In the genomic region with DNA sequence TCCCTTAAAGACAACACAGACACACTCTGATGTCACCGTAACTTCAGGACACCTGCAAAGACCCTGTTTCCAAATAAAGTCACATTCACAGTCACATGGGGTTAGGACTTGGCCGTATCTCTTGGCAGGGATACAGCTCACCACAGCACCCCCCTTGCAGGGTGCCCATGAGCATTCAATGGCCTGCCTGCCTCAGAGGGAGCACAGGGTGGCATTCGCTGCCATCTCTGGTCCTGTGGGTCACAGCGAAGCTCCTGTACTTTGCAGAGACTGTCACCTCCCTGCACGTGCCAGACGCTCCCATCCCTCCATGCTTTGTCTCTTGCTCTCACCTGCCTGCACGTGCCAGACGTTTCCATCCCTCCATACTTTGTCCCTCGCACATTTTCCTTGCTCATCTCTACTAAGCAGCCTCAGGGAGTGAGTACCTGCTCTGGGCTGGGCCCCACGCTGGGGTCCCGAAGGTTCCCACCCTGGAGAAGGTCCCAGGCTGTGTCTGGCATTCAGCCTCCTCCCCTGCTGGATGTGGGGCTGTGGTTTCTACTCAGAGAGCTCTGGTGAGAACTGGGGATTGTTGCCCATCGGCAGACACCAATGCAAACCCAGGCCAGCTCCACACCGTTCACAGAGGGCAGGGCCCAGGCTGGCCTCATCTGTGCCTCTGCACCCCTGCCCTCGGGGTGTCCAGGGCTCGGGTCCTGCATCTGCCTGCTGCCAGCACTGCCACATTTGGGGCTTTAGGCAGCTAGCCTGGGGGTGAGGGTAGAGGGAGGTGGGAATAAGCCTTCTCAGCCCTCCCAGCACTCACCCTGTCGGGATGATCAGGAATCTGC, we compare ENCODE assay signal across 16 cellular contexts. TPM values are rescaled to one million over a fixed set of nuclear protein-coding genes. Genes with fewer than 3 reads are reported as not detected.
"Had no signal": no experiment of that assay in that cellular context is flagged by ENCODE, and none has a peak within 500 bp of the region (broad histone marks: within the 10 kb centered on the region; RNA-seq: fewer than 3 reads in every experiment).

No MANE protein-coding gene starts in this region.

- H3K9me3 ChIP-seq: esophagus squamous epithelium had no signal

- H3K27me3 ChIP-seq: esophagus squamous epithelium had no signal

- H3K4me1 Mint-ChIP-seq: activated CD4-positive, alpha-beta memory T cell treated with anti-CD3 and anti-CD28 coated beads, Interleukin-2, amount 10 ng/mL, durations not matched to agents 7 days and 5 days; activated naive CD4-positive, alpha-beta T cell treated with anti-CD3 and anti-CD28 coated beads, Interleukin-2, amount 10 ng/mL, durations not matched to agents 7 days and 5 days; WTC11 had no signal

- ATAC-seq: left colon, sciatic nerve, WTC11 had no signal

- H3K36me3 ChIP-seq: esophagus squamous epithelium had no signal

- H3K4me3 Mint-ChIP-seq: activated CD4-positive, alpha-beta memory T cell treated with anti-CD3 and anti-CD28 coated beads, Interleukin-2, amount 10 ng/mL, durations not matched to agents 7 days and 5 days; activated naive CD4-positive, alpha-beta T cell treated with anti-CD3 and anti-CD28 coated beads, Interleukin-2, amount 10 ng/mL, durations not matched to agents 7 days and 5 days; activated T-cell treated with anti-CD3 and anti-CD28 coated beads, Interleukin-2, amount 50 U/mL, for 24 hours; naive B cell; WTC11 had no signal

- H3K4me3 ChIP-seq: esophagus squamous epithelium had no signal

- H3K27me3 Mint-ChIP-seq: activated CD4-positive, alpha-beta memory T cell treated with anti-CD3 and anti-CD28 coated beads, Interleukin-2, amount 10 ng/mL, durations not matched to agents 7 days and 5 days; activated naive CD4-positive, alpha-beta T cell treated with anti-CD3 and anti-CD28 coated beads, Interleukin-2, amount 10 ng/mL, durations not matched to agents 7 days and 5 days; activated T-cell treated with anti-CD3 and anti-CD28 coated beads, Interleukin-2, amount 50 U/mL, for 24 hours; naive B cell; progenitor cell of endocrine pancreas had no signal

- DNase-seq: activated CD4-positive, alpha-beta memory T cell treated with anti-CD3 and anti-CD28 coated beads, Interleukin-2, amount 10 ng/mL, durations not matched to agents 7 days and 5 days; activated CD4-positive, alpha-beta T cell treated with anti-CD3 and anti-CD28 coated beads for 4 hours; activated naive CD4-positive, alpha-beta T cell treated with anti-CD3 and anti-CD28 coated beads, Interleukin-2, amount 10 ng/mL, durations not matched to agents 7 days and 5 days; activated T-cell treated with anti-CD3 and anti-CD28 coated beads, Interleukin-2, amount 50 U/mL, for 24 hours; central memory CD4-positive, alpha-beta T cell; cortex of kidney; effector CD8-positive, alpha-beta T cell; esophagus squamous epithelium; left colon; naive B cell; stimulated activated CD4-positive, alpha-beta T cell treated with anti-CD3 and anti-CD28 coated beads, Interleukin-1b, Interleukin-23, amount 100 ng/mL, for 48 hours; SW 1271 had no signal

- H3K36me3 Mint-ChIP-seq: activated naive CD4-positive, alpha-beta T cell treated with anti-CD3 and anti-CD28 coated beads, Interleukin-2, amount 10 ng/mL, durations not matched to agents 7 days and 5 days; naive B cell; WTC11 had no signal

- H3K27ac Mint-ChIP-seq: activated CD4-positive, alpha-beta memory T cell treated with anti-CD3 and anti-CD28 coated beads, Interleukin-2, amount 10 ng/mL, durations not matched to agents 7 days and 5 days; activated naive CD4-positive, alpha-beta T cell treated with anti-CD3 and anti-CD28 coated beads, Interleukin-2, amount 10 ng/mL, durations not matched to agents 7 days and 5 days; activated T-cell treated with anti-CD3 and anti-CD28 coated beads, Interleukin-2, amount 50 U/mL, for 24 hours; naive B cell; progenitor cell of endocrine pancreas; WTC11 had no signal

- H3K9me3 Mint-ChIP-seq: activated CD4-positive, alpha-beta memory T cell treated with anti-CD3 and anti-CD28 coated beads, Interleukin-2, amount 10 ng/mL, durations not matched to agents 7 days and 5 days; activated naive CD4-positive, alpha-beta T cell treated with anti-CD3 and anti-CD28 coated beads, Interleukin-2, amount 10 ng/mL, durations not matched to agents 7 days and 5 days; activated T-cell treated with anti-CD3 and anti-CD28 coated beads, Interleukin-2, amount 50 U/mL, for 24 hours; naive B cell; WTC11 had no signal

- H3K27ac ChIP-seq: esophagus squamous epithelium had no signal

RNA-seq across cellular contexts. Expression of a gene that starts 15.8 kb away (rescaled TPM):
- total RNA-seq: activated CD4-positive, alpha-beta memory T cell treated with anti-CD3 and anti-CD28 coated beads, Interleukin-2, amount 10 ng/mL, durations not matched to agents 7 days and 5 days; T-helper 2 cell treated with Interferon-gamma antibody and Interleukin-4, amounts not matched to agents 100 ng/mL and 5 ng/mL, for 36 hours had no signal
